9 cellular contexts compared by ENCODE assay signal in genomic region chr15:48646364-48646763, GRCh38. TPM values are rescaled to one million over a fixed set of nuclear protein-coding genes. Genes with fewer than 3 reads are reported as not detected.
DNase-seq lines count a peak whose midpoint lies in the region; ATAC-seq lines count a peak whose summit lies in the region.
"Had no signal": no experiment of that assay in that cellular context is flagged by ENCODE, and none has a peak within 500 bp of the region (broad histone marks: within the 10 kb centered on the region; RNA-seq: fewer than 3 reads in every experiment).

No MANE protein-coding gene starts in this region.

- peak overlapping the region; percentile 88 for H2BK5ac ChIP-seq in neuronal stem cell (ENCODE audit: low read length)

- no peak overlapping the region for H3K27ac Mint-ChIP-seq in IgD-negative memory B cell

- peaks cover 2% of the 10 kb centered on the region for H3K36me3 Mint-ChIP-seq in IgD-negative memory B cell

- H3K4me3 ChIP-seq in esophagus (ENCODE audit: low read depth in 1 of 2, low read length in 2 of 2): peak overlapping the region; percentile 53 to 67
- H3K4me3 ChIP-seq in neuronal stem cell (ENCODE audit: low read length in 2 of 2): peak overlapping the region; percentile 62 to 90

- DNase-seq in AG20443 (ENCODE audit: low spot score): peak; percentile 29
- no peak for DNase-seq in neuronal stem cell (ENCODE audit: low spot score)
- DNase-seq in D341Med (ENCODE audit: low spot score): no peak
- DNase-seq in globus pallidus (ENCODE audit: low spot score): no peak
- DNase-seq: stimulated activated CD4-positive, alpha-beta T cell treated with anti-CD3 and anti-CD28 coated beads, Interleukin-2, amount 100 ng/mL, for 48 hours had no signal

- H2BK12ac ChIP-seq in neuronal stem cell (ENCODE audit: low read length): peak overlapping the region; percentile 14

- peak overlapping the region; percentile 70 for H4K8ac ChIP-seq in neuronal stem cell (ENCODE audit: low read depth, low read length)

- H3K18ac ChIP-seq in neuronal stem cell (ENCODE audit: low read length): peak overlapping the region; percentile 96

- peak overlapping the region; percentile 65 to 77 for H3K27ac ChIP-seq in esophagus (ENCODE audit: low read depth in 2 of 2, low read length in 1 of 2)
- H3K27ac ChIP-seq in neuronal stem cell (replicated peaks; ENCODE audit: low read length): peak overlapping the region; percentile 93

- peak overlapping the region; percentile 32 for H3K14ac ChIP-seq in neuronal stem cell (ENCODE audit: low read length)

- peaks cover 2% of the 10 kb centered on the region for H3K79me1 ChIP-seq in neuronal stem cell (ENCODE audit: low read depth, low read length)

- peak overlapping the region; percentile 98 for H2AFZ ChIP-seq in neuronal stem cell (ENCODE audit: low read length)

- H3K9me3 Mint-ChIP-seq in IgD-negative memory B cell: no peaks in the 10 kb centered on the region

- peak overlapping the region; percentile 56 for H3K4ac ChIP-seq in neuronal stem cell (ENCODE audit: low read length)

- no peak overlapping the region for H2AK5ac ChIP-seq in neuronal stem cell (ENCODE audit: low read depth, low read length)

- H3K9ac ChIP-seq in neuronal stem cell (ENCODE audit: low read depth, low read length, poor library complexity): peak overlapping the region; percentile 96

- H3K4me1 ChIP-seq in esophagus (ENCODE audit: control insufficient read depth in 2 of 2, insufficient read depth in 2 of 2, low read length in 1 of 2) (peaks cover 4 to 6% of the 10 kb centered on the region in 2 donors), neuronal stem cell (ENCODE audit: control insufficient read depth in 2 of 2, insufficient read depth in 1 of 2, low read depth in 1 of 2, low read length in 2 of 2) (peaks cover 10 to 11% of the 10 kb centered on the region in 2 donors)

- H3K23ac ChIP-seq in neuronal stem cell (ENCODE audit: low read depth, low read length, poor library complexity): peak overlapping the region; percentile 38

- no peaks in the 10 kb centered on the region for H3K9me3 ChIP-seq in esophagus (ENCODE audit: control insufficient read depth in 2 of 2, insufficient read depth in 1 of 2, low read depth in 1 of 2, low read length in 1 of 2)
- no peaks in the 10 kb centered on the region for H3K9me3 ChIP-seq in neuronal stem cell (replicated peaks in 1 of 2; ENCODE audit: control insufficient read depth in 2 of 2, insufficient read depth in 1 of 2, low read depth in 1 of 2, low read length in 2 of 2)

- H2BK15ac ChIP-seq in neuronal stem cell (ENCODE audit: low read length): peak overlapping the region; percentile 19

- H4K91ac ChIP-seq in neuronal stem cell (ENCODE audit: low read depth, low read length, poor library complexity): no peak overlapping the region

- H2BK120ac ChIP-seq in neuronal stem cell (ENCODE audit: low read depth, low read length): no peak overlapping the region

- peak overlapping the region; percentile 72 for H3K4me2 ChIP-seq in neuronal stem cell (ENCODE audit: insufficient read depth, low read length, poor library complexity, severe bottlenecking)

- H3K27me3 Mint-ChIP-seq in IgD-negative memory B cell: peaks cover 14% of the 10 kb centered on the region

- WGBS in esophagus, 2 donors: 47 to 57% methylated on average over 9 of the region's 9 CpGs
- WGBS in neuronal stem cell (ENCODE audit: extremely low coverage in 2 of 2, insufficient read length in 2 of 2, insufficient replicate concordance in 1 of 2), 2 donors: no CpG with 5 or more reads among the region's 9 CpGs

- ATAC-seq in GM21526 (IDR thresholded peaks at IDR 0.05; ENCODE audit: low FRiP score, unreplicated experiment): no peak
- no peak for ATAC-seq in GM21825 (IDR thresholded peaks at IDR 0.05; ENCODE audit: unreplicated experiment)

- H3K4me3 Mint-ChIP-seq in IgD-negative memory B cell: peak overlapping the region in 3 of 4 donors; percentile 63 to 88 (median 78)

- peaks cover 0 to 7% of the 10 kb centered on the region in 2 donors for H3K27me3 ChIP-seq in esophagus (ENCODE audit: control insufficient read depth in 1 of 2, insufficient read depth in 2 of 2, low read length in 2 of 2)
- no peaks in the 10 kb centered on the region for H3K27me3 ChIP-seq in neuronal stem cell (ENCODE audit: control insufficient read depth in 3 of 3, insufficient read depth in 3 of 3, low read depth in 1 of 3, low read length in 3 of 3)

- no peaks in the 10 kb centered on the region for H3K36me3 ChIP-seq in esophagus (ENCODE audit: control insufficient read depth in 2 of 2, insufficient read depth in 2 of 2, low read length in 1 of 2)
- H3K36me3 ChIP-seq in neuronal stem cell (replicated peaks in 1 of 2; ENCODE audit: control insufficient read depth in 2 of 2, insufficient read depth in 2 of 2, low read length in 2 of 2): peaks cover 0 to 2% of the 10 kb centered on the region in 2 donors

- H3K4me1 Mint-ChIP-seq in IgD-negative memory B cell: peaks cover 0 to 6% (median 4%) of the 10 kb centered on the region in 3 donors

RNA-seq across cellular contexts. Expression of gene FBN1, which starts 0.9 kb away (rescaled TPM):
- polyA plus RNA-seq in IgD-negative memory B cell (not detected), esophagus (1 to 10 TPM; 1.8 to 6.4 TPM)
- 10.4 TPM for polyA plus RNA-seq in neuronal stem cell (2013, experiment 1 of 2)
- 10.1 TPM for polyA plus RNA-seq in neuronal stem cell (2013, experiment 2 of 2)
